12 cellular contexts compared by ENCODE assay signal in the genomic region with DNA sequence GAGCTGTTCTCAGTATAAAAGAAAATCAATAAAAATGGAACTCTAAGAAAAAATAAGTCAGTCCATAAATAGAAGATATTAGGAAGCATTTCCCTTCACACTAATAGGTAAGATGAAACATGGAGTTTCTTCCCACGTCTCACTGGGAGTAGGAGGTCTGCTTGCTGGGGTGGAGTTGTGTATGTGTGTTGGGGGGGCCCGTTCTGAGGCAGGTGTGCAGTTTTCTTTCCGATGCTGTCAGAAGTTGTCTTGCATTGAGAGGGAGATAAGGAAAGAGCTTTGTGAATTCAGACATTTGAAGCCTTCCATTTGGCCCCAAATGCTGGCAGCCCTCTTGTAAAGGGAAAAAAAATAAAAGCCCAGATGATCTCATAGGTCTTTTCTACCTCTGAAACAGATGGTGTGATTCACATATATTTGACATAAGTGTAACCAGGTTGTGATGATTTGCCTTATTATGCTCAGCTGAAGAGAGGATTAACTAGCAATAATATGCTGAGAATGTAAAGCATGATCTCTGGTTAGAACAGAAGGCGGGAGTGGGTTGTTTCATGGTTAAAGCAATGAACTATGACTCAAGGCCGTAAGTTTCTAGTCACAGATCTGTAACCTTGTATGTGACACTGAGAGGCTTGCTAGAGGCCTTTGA. TPM values are rescaled to one million over a fixed set of nuclear protein-coding genes. Genes with fewer than 3 reads are reported as not detected.
A peak's percentile ranks its signal among the peaks of the same experiment; 100 is the strongest.
DNase-seq lines count a peak whose midpoint lies in the region; ATAC-seq and TF ChIP-seq lines count a peak whose summit lies in the region.
"Had no signal": no experiment of that assay in that cellular context is flagged by ENCODE, and none has a peak within 500 bp of the region (broad histone marks: within the 10 kb centered on the region; RNA-seq: fewer than 3 reads in every experiment).

No MANE protein-coding gene starts in this region.

- POLR2A ChIA-PET in activated naive CD8-positive, alpha-beta T cell treated with anti-CD3 and anti-CD28 coated beads, Interleukin-2, amount 10 ng/mL, durations not matched to agents 7 days and 5 days (lab: Charles Lee): interaction anchor here (0.7 kb wide), 1 partner anchor 14 kb away, joined by 3 read pairs; no protein-coding TSS in a partner anchor

- peak overlapping the region; percentile 99 for H3K4me3 Mint-ChIP-seq in activated naive CD8-positive, alpha-beta T cell treated with anti-CD3 and anti-CD28 coated beads, Interleukin-2, amount 10 ng/mL, durations not matched to agents 7 days and 5 days
- peak overlapping the region; percentile 42 for H3K4me3 Mint-ChIP-seq in natural killer cell

- no peaks in the 10 kb centered on the region for H3K27me3 Mint-ChIP-seq in activated naive CD8-positive, alpha-beta T cell treated with anti-CD3 and anti-CD28 coated beads, Interleukin-2, amount 10 ng/mL, durations not matched to agents 7 days and 5 days
- H3K27me3 Mint-ChIP-seq in natural killer cell (ENCODE audit: low read depth in 2 of 2): no peaks in the 10 kb centered on the region
- H3K27me3 Mint-ChIP-seq: naive B cell had no signal

- H3K27ac Mint-ChIP-seq in activated naive CD8-positive, alpha-beta T cell treated with anti-CD3 and anti-CD28 coated beads, Interleukin-2, amount 10 ng/mL, durations not matched to agents 7 days and 5 days: peak overlapping the region; percentile 68
- peak overlapping the region; percentile 81 to 94 for H3K27ac Mint-ChIP-seq in natural killer cell

- peaks cover 86% of the 10 kb centered on the region for H3K4me1 Mint-ChIP-seq in activated naive CD8-positive, alpha-beta T cell treated with anti-CD3 and anti-CD28 coated beads, Interleukin-2, amount 10 ng/mL, durations not matched to agents 7 days and 5 days
- peaks cover 95 to 96% of the 10 kb centered on the region in 2 donors for H3K4me1 Mint-ChIP-seq in natural killer cell

- intact Hi-C loops in natural killer cell (cut with micrococcal nuclease): no loop called here

- H3K36me3 Mint-ChIP-seq in activated naive CD8-positive, alpha-beta T cell treated with anti-CD3 and anti-CD28 coated beads, Interleukin-2, amount 10 ng/mL, durations not matched to agents 7 days and 5 days: peaks cover 76% of the 10 kb centered on the region
- peaks cover 16% of the 10 kb centered on the region for H3K36me3 Mint-ChIP-seq in natural killer cell

- no peak for TF ChIP-seq CTCF in GM10266 (IDR thresholded peaks at IDR 0.05; ENCODE audit: control insufficient read depth, insufficient read depth, low read depth, missing control alignments)
- TF ChIP-seq CTCF in natural killer cell (IDR thresholded peaks at IDR 0.05): no peak

- ATAC-seq in HG03025 (IDR thresholded peaks at IDR 0.05; ENCODE audit: low FRiP score, unreplicated experiment) (peak; percentile 32), natural killer cell (peak in 1 of 3 donors; percentile 19), GM21390 (IDR thresholded peaks at IDR 0.05; ENCODE audit: unreplicated experiment) (no peak)
- ATAC-seq in activated naive CD8-positive, alpha-beta T cell treated with anti-CD3 and anti-CD28 coated beads, Interleukin-2, amount 10 ng/mL, durations not matched to agents 7 days and 5 days (ENCODE audit: low read depth): no peak

- peak; percentile 53 for DNase-seq in GM10266 (ENCODE audit: extremely low spot score)
- no peak for DNase-seq in activated naive CD8-positive, alpha-beta T cell treated with anti-CD3 and anti-CD28 coated beads, Interleukin-2, amount 10 ng/mL, durations not matched to agents 7 days and 5 days
- no peak for DNase-seq in natural killer cell
- DNase-seq in COR-L47 (lab: John Stamatoyannopoulos, UW): no peak
- no peak for DNase-seq in KG1 (lab: John Stamatoyannopoulos, UW)
- no peak for DNase-seq in NCI-H2227 treated with DMSO at 0.1 percent for 48 hours (lab: John Stamatoyannopoulos, UW)
- DNase-seq: activated gamma-delta T cell, glutamatergic neuron, naive B cell had no signal

- no peaks in the 10 kb centered on the region for H3K9me3 Mint-ChIP-seq in activated naive CD8-positive, alpha-beta T cell treated with anti-CD3 and anti-CD28 coated beads, Interleukin-2, amount 10 ng/mL, durations not matched to agents 7 days and 5 days
- H3K9me3 Mint-ChIP-seq in natural killer cell: no peaks in the 10 kb centered on the region
- H3K9me3 Mint-ChIP-seq: naive B cell had no signal

RNA-seq across cellular contexts. Expression of gene RASGRP1, which starts 8.8 kb away (rescaled TPM):
- 100 to 1,000 TPM; 175 to 179 TPM for total RNA-seq in activated naive CD8-positive, alpha-beta T cell treated with anti-CD3 and anti-CD28 coated beads, Interleukin-2, amount 10 ng/mL, durations not matched to agents 7 days and 5 days
- 100 to 1,000 TPM in 1 of 3 donors, 10 to 100 TPM in 2; 65.9 to 122 (median 96.5) TPM for total RNA-seq in natural killer cell
- total RNA-seq: MCF 10A had no signal
